Comparison of ENCODE assay signal across 8 cellular contexts in genomic region chr18:68040198-68040597, GRCh38.
"Had no signal": no experiment of that assay in that cellular context is flagged by ENCODE, and none has a peak within 500 bp of the region (broad histone marks: within the 10 kb centered on the region; RNA-seq: fewer than 3 reads in every experiment).

No MANE protein-coding gene starts in this region.

- H3K9me3 ChIP-seq: HAP-1 had no signal

- H3K4me1 Mint-ChIP-seq: GM23338, H9 had no signal

- H3K4me3 ChIP-seq: GM23248, GM23338, HAP-1 had no signal

- H3K4me2 ChIP-seq: GM23338 had no signal

- H3K9me3 Mint-ChIP-seq: GM23338, H9 had no signal

- ATAC-seq: GM23338, HCT116 had no signal

- H3K4me1 ChIP-seq: HAP-1 had no signal

- DNase-seq: GM23248, GOT3, H7, H9, HCEC 1CT had no signal

- H3K36me3 ChIP-seq: HAP-1 had no signal

- H2AFZ ChIP-seq: GM23248, GM23338 had no signal

- H3K4me3 Mint-ChIP-seq: GM23338, H9 had no signal

- H3K27ac ChIP-seq: GM23248 had no signal

- H3K27ac Mint-ChIP-seq: GM23338, H9 had no signal

- H3K9ac ChIP-seq: GM23248 had no signal
